In the genomic region with DNA sequence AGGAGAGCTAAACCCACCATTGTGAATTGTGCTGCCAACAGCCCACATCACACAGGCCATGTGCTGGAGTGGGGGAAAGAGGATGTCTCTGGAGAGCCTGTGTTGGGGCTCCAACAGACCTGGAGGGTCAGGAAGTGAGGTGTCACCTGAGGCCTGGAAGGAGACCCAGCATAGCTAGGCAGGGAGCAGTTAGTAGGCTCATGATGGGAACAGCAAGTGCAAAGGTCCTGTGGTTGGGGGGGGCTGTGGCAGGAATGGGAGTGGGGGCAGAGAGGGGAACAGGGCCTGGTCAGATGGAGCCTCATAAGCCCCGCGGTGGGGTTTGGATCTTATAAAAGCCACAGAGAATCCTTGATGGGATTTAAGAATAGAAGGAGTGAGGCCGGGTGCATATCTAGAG, we compare ENCODE assay signal across 37 cellular contexts. TPM values are rescaled to one million over a fixed set of nuclear protein-coding genes. Genes with fewer than 3 reads are reported as not detected.
"Had no signal": no experiment of that assay in that cellular context is flagged by ENCODE, and none has a peak within 500 bp of the region (broad histone marks: within the 10 kb centered on the region; RNA-seq: fewer than 3 reads in every experiment).

No MANE protein-coding gene starts in this region.

- H3K36me3 ChIP-seq: adrenal gland, cardiac muscle cell, lower lobe of right lung, neutrophil, ovary, right lobe of liver, suprapubic skin, tibial artery, WERI-Rb-1 had no signal

- H3K9me3 ChIP-seq: adrenal gland, body of pancreas, lower lobe of right lung, neutrophil, ovary, right lobe of liver, suprapubic skin, tibial artery had no signal

- FAIRE-seq: small intestine had no signal

- ATAC-seq: activated CD4-positive, CD25-positive, alpha-beta regulatory T cell treated with anti-CD3 and anti-CD28 coated beads, Interleukin-2, amount 50 U/mL, for 24 hours; body of pancreas; effector memory CD8-positive, alpha-beta T cell; left lobe of liver; lower lobe of right lung; right lobe of liver; T-helper 17 cell had no signal

- DNase-seq: activated CD4-positive, alpha-beta memory T cell treated with anti-CD3 and anti-CD28 coated beads for 36 hours; activated CD4-positive, alpha-beta T cell treated with anti-CD3 and anti-CD28 coated beads for 48 hours; activated CD8-positive, alpha-beta memory T cell treated with anti-CD3 and anti-CD28 coated beads, Interleukin-2, amount 50 U/mL, for 4 hours; activated effector memory CD4-positive, alpha-beta T cell treated with anti-CD3 and anti-CD28 coated beads, Interleukin-2, amount 50 U/mL, for 16 hours; activated naive CD4-positive, alpha-beta T cell treated with anti-CD3 and anti-CD28 coated beads for 36 hours; activated naive CD8-positive, alpha-beta T cell treated with anti-CD3 and anti-CD28 coated beads for 36 hours; activated T-cell treated with anti-CD3 and anti-CD28 coated beads, Interleukin-2, amount 50 U/mL, for 1 hour; body of pancreas; effector memory CD8-positive, alpha-beta T cell; erythroblast; head of caudate nucleus; hypothalamus; immature natural killer cell; lower lobe of right lung; right lobe of liver; small intestine; stimulated activated CD4-positive, alpha-beta T cell treated with anti-CD3 and anti-CD28 coated beads, Interleukin-1b, Interleukin-23, amount 100 ng/mL, for 48 hours; stimulated activated naive CD4-positive, alpha-beta T cell; T-helper 17 cell; T1000; WERI-Rb-1 had no signal

- H3K4me3 ChIP-seq: adrenal gland, body of pancreas, cardiac muscle cell, coronary artery, dorsolateral prefrontal cortex, lower lobe of right lung, ovary, right lobe of liver, suprapubic skin, tibial artery had no signal

- H3K4me1 ChIP-seq: adrenal gland, lower lobe of right lung, right lobe of liver, suprapubic skin, tibial artery had no signal

- H3K27me3 ChIP-seq: adrenal gland, body of pancreas, cardiac muscle cell, dorsolateral prefrontal cortex, ovary, right lobe of liver, suprapubic skin had no signal

- H3K27ac ChIP-seq: adrenal gland, body of pancreas, cardiac muscle cell, coronary artery, dorsolateral prefrontal cortex, lower lobe of right lung, neutrophil, ovary, right lobe of liver, suprapubic skin, tibial artery, WERI-Rb-1 had no signal

RNA-seq across cellular contexts. Expression of a gene that starts 35.9 kb away (rescaled TPM):
- total RNA-seq: activated CD4-positive, alpha-beta memory T cell treated with anti-CD3 and anti-CD28 coated beads for 36 hours; activated CD8-positive, alpha-beta memory T cell treated with anti-CD3 and anti-CD28 coated beads for 36 hours; activated naive CD4-positive, alpha-beta T cell treated with anti-CD3 and anti-CD28 coated beads for 36 hours; activated naive CD8-positive, alpha-beta T cell treated with anti-CD3 and anti-CD28 coated beads for 36 hours; activated T-helper 1 cell treated with anti-CD3 and anti-CD28 coated beads, Interleukin-12 subunit alpha, Interleukin-12 subunit beta, Interleukin-2, Interleukin-4 antibody, amounts not matched to agents 30 ng/mL and 10 ng/mL and 1 ng/mL, durations not matched to agents 14 hours and 24 hours and 36 hours; body of pancreas; kidney epithelial cell; left lobe of liver; mononuclear cell; renal cortical epithelial cell; right lobe of liver; suprapubic skin; T-helper 17 cell had no signal
- polyA plus RNA-seq: aorta, immature natural killer cell, small intestine had no signal

RNA-seq across cellular contexts. Expression of a gene that starts 48.3 kb away (rescaled TPM):
- total RNA-seq: activated CD4-positive, alpha-beta memory T cell treated with anti-CD3 and anti-CD28 coated beads for 36 hours; activated CD8-positive, alpha-beta memory T cell treated with anti-CD3 and anti-CD28 coated beads for 36 hours; activated naive CD4-positive, alpha-beta T cell treated with anti-CD3 and anti-CD28 coated beads for 36 hours; activated naive CD8-positive, alpha-beta T cell treated with anti-CD3 and anti-CD28 coated beads for 36 hours; activated T-helper 1 cell treated with anti-CD3 and anti-CD28 coated beads, Interleukin-12 subunit alpha, Interleukin-12 subunit beta, Interleukin-2, Interleukin-4 antibody, amounts not matched to agents 30 ng/mL and 10 ng/mL and 1 ng/mL, durations not matched to agents 14 hours and 24 hours and 36 hours; mononuclear cell; T-helper 17 cell had no signal
- polyA plus RNA-seq: immature natural killer cell had no signal
